Comparison of ENCODE assay signal across 1 cellular context in the genomic region with DNA sequence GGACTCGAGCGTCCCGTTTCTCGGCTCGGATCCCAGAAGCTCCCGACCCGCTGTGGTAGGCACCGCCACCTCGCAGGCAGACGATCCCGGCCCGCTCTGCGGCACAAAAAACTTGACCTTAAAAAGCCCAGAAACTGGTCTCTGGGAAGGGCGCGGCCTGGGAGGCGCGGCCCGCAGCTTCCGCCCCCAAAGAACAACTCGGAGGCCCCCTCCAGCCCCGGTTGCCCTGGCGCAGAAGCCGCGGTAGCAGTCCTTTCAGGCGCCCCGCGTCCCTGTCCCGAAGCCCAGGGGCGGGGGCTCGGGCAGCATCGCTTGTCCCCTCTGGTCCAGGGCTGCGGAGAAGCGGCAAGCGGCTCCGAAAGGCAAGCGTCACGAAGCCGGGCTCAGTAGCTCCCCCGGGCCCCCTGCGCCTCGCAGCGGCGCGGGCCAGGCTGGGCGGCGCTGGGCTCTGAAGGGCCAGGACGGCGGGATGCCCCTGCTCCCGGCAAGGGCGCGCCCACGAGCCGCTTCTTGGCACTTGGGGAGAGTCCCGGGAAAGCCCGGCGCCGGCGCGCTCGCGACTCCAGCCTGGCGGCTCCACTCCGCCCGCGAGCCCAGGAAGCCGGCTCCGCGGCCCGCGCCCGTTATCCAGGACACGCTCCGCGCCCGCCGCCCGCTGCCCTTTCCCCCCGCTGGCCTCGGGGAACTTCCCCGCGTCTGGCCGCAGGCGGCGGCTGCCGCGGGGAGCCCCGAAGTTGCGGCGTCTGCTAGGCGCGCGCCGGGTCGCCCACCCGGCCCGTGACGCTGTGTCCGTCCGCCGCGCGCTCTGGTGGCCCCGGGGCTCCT.
TF ChIP-seq lines count a peak whose summit lies in the region.

A gene with protein sequence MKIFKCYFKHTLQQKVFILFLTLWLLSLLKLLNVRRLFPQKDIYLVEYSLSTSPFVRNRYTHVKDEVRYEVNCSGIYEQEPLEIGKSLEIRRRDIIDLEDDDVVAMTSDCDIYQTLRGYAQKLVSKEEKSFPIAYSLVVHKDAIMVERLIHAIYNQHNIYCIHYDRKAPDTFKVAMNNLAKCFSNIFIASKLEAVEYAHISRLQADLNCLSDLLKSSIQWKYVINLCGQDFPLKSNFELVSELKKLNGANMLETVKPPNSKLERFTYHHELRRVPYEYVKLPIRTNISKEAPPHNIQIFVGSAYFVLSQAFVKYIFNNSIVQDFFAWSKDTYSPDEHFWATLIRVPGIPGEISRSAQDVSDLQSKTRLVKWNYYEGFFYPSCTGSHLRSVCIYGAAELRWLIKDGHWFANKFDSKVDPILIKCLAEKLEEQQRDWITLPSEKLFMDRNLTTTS (minus strand): TSS at position 98 of the 825 bp plus-strand sequence. CDS start 22,521 bp downstream, outside the sequence.

TF ChIP-seq in HEK293, 187 proteins besides CTCF, POLR2A, EP300 and RAD21 (continued from another document and continues in another):
- TF ChIP-seq ZNF324 (tag by site-specific recombination; IDR thresholded peaks at IDR 0.05) (no peak), KLF16 (tag by site-specific recombination; IDR thresholded peaks at IDR 0.05) (no peak), ZNF146 (tag by site-specific recombination; IDR thresholded peaks at IDR 0.05) (no peak), ZNF530 (tag by site-specific recombination; IDR thresholded peaks at IDR 0.05; ENCODE audit: low read depth) (no peak), ZNF837 (tag by site-specific recombination; IDR thresholded peaks at IDR 0.05) (no peak), ZFP3 (tag by site-specific recombination; IDR thresholded peaks at IDR 0.05; ENCODE audit: low read depth) (no peak), ZNF707 (tag by site-specific recombination; IDR thresholded peaks at IDR 0.05) (no peak), ZSCAN23 (tag by site-specific recombination; IDR thresholded peaks at IDR 0.05) (no peak), KLF9 (tag by site-specific recombination; IDR thresholded peaks at IDR 0.05; ENCODE audit: low read depth) (0 out of 2 replicates have a peak, but pooled peaks have one; percentile 29), YY2 (tag by site-specific recombination; IDR thresholded peaks at IDR 0.05) (no peak), ZNF391 (tag by site-specific recombination; IDR thresholded peaks at IDR 0.05; ENCODE audit: borderline replicate concordance, low read depth) (no peak), TRIM28 (IDR thresholded peaks at IDR 0.05; ENCODE audit: borderline replicate concordance, low read length) (no peak), ZBTB1 (tag by site-specific recombination; IDR thresholded peaks at IDR 0.05) (no peak), YY1 (tag by site-specific recombination; IDR thresholded peaks at IDR 0.05) (no peak), ZNF394 (tag by site-specific recombination; IDR thresholded peaks at IDR 0.05; ENCODE audit: borderline replicate concordance) (peak; percentile 37; the same call in 1 of the 2 replicates), ZEB2 (tag by site-specific recombination; IDR thresholded peaks at IDR 0.05) (no peak), ZNF596 (tag by site-specific recombination; IDR thresholded peaks at IDR 0.05) (peak; percentile 15; the same call in 1 of the 2 replicates), SP3 (tag by site-specific recombination; IDR thresholded peaks at IDR 0.05) (0 out of 2 replicates have a peak, but pooled peaks have one; percentile 32), ZNF335 (tag by site-specific recombination; conservative IDR thresholded peaks at IDR 0.05) (peak; percentile 82), ZNF211 (tag by site-specific recombination; IDR thresholded peaks at IDR 0.05; ENCODE audit: low read depth) (no peak), ZNF792 (tag by site-specific recombination; IDR thresholded peaks at IDR 0.05) (no peak), ZNF350 (tag by site-specific recombination; IDR thresholded peaks at IDR 0.05) (no peak), KLF1 (tag by site-specific recombination; IDR thresholded peaks at IDR 0.05) (peak; percentile 14; the same call in 1 of the 2 replicates), ZNF223 (tag by site-specific recombination; IDR thresholded peaks at IDR 0.05) (no peak), ZNF610 (tag by site-specific recombination; IDR thresholded peaks at IDR 0.05; ENCODE audit: borderline replicate concordance) (no peak), ZNF621 (tag by site-specific recombination; IDR thresholded peaks at IDR 0.05) (no peak), GLIS1 (tag by site-specific recombination; IDR thresholded peaks at IDR 0.05) (no peak), ZNF791 (tag by site-specific recombination; IDR thresholded peaks at IDR 0.05) (no peak), ZNF629 (tag by site-specific recombination; IDR thresholded peaks at IDR 0.05) (no peak), ZNF292 (tag by site-specific recombination; IDR thresholded peaks at IDR 0.05; ENCODE audit: borderline replicate concordance, low read depth) (no peak), ZNF133 (tag by site-specific recombination; IDR thresholded peaks at IDR 0.05) (no peak), ZNF248 (tag by site-specific recombination; IDR thresholded peaks at IDR 0.05) (no peak), ZXDB (tag by site-specific recombination; IDR thresholded peaks at IDR 0.05) (peak; percentile 86), ZNF701 (tag by site-specific recombination; IDR thresholded peaks at IDR 0.05) (no peak), ZNF239 (tag by site-specific recombination; IDR thresholded peaks at IDR 0.05) (no peak)
- TF ChIP-seq, protein P1, sequence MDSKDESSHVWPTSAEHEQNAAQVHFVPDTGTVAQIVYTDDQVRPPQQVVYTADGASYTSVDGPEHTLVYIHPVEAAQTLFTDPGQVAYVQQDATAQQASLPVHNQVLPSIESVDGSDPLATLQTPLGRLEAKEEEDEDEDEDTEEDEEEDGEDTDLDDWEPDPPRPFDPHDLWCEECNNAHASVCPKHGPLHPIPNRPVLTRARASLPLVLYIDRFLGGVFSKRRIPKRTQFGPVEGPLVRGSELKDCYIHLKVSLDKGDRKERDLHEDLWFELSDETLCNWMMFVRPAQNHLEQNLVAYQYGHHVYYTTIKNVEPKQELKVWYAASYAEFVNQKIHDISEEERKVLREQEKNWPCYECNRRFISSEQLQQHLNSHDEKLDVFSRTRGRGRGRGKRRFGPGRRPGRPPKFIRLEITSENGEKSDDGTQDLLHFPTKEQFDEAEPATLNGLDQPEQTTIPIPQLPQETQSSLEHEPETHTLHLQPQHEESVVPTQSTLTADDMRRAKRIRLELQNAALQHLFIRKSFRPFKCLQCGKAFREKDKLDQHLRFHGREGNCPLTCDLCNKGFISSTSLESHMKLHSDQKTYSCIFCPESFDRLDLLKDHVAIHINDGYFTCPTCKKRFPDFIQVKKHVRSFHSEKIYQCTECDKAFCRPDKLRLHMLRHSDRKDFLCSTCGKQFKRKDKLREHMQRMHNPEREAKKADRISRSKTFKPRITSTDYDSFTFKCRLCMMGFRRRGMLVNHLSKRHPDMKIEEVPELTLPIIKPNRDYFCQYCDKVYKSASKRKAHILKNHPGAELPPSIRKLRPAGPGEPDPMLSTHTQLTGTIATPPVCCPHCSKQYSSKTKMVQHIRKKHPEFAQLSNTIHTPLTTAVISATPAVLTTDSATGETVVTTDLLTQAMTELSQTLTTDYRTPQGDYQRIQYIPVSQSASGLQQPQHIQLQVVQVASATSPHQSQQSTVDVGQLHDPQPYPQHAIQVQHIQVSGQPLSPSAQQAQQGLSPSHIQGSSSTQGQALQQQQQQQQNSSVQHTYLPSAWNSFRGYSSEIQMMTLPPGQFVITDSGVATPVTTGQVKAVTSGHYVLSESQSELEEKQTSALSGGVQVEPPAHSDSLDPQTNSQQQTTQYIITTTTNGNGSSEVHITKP (tag by site-specific recombination; IDR thresholded peaks at IDR 0.05), result no peak
- TF ChIP-seq, protein P2, sequence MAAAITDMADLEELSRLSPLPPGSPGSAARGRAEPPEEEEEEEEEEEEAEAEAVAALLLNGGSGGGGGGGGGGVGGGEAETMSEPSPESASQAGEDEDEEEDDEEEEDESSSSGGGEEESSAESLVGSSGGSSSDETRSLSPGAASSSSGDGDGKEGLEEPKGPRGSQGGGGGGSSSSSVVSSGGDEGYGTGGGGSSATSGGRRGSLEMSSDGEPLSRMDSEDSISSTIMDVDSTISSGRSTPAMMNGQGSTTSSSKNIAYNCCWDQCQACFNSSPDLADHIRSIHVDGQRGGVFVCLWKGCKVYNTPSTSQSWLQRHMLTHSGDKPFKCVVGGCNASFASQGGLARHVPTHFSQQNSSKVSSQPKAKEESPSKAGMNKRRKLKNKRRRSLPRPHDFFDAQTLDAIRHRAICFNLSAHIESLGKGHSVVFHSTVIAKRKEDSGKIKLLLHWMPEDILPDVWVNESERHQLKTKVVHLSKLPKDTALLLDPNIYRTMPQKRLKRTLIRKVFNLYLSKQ (tag by site-specific recombination; IDR thresholded peaks at IDR 0.05; ENCODE audit: borderline replicate concordance), result no peak
- TF ChIP-seq, protein P3, sequence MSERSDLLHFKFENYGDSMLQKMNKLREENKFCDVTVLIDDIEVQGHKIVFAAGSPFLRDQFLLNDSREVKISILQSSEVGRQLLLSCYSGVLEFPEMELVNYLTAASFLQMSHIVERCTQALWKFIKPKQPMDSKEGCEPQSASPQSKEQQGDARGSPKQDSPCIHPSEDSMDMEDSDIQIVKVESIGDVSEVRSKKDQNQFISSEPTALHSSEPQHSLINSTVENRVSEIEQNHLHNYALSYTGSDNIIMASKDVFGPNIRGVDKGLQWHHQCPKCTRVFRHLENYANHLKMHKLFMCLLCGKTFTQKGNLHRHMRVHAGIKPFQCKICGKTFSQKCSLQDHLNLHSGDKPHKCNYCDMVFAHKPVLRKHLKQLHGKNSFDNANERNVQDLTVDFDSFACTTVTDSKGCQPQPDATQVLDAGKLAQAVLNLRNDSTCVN (tag by site-specific recombination; optimal IDR thresholded peaks at IDR 0.05), result peak; percentile 64
- TF ChIP-seq, protein P4, sequence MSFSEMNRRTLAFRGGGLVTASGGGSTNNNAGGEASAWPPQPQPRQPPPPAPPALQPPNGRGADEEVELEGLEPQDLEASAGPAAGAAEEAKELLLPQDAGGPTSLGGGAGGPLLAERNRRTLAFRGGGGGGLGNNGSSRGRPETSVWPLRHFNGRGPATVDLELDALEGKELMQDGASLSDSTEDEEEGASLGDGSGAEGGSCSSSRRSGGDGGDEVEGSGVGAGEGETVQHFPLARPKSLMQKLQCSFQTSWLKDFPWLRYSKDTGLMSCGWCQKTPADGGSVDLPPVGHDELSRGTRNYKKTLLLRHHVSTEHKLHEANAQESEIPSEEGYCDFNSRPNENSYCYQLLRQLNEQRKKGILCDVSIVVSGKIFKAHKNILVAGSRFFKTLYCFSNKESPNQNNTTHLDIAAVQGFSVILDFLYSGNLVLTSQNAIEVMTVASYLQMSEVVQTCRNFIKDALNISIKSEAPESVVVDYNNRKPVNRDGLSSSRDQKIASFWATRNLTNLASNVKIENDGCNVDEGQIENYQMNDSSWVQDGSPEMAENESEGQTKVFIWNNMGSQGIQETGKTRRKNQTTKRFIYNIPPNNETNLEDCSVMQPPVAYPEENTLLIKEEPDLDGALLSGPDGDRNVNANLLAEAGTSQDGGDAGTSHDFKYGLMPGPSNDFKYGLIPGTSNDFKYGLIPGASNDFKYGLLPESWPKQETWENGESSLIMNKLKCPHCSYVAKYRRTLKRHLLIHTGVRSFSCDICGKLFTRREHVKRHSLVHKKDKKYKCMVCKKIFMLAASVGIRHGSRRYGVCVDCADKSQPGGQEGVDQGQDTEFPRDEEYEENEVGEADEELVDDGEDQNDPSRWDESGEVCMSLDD (tag by site-specific recombination; IDR thresholded peaks at IDR 0.05), result 0 out of 2 replicates have a peak, but pooled peaks have one; percentile 23
- TF ChIP-seq, protein P5, sequence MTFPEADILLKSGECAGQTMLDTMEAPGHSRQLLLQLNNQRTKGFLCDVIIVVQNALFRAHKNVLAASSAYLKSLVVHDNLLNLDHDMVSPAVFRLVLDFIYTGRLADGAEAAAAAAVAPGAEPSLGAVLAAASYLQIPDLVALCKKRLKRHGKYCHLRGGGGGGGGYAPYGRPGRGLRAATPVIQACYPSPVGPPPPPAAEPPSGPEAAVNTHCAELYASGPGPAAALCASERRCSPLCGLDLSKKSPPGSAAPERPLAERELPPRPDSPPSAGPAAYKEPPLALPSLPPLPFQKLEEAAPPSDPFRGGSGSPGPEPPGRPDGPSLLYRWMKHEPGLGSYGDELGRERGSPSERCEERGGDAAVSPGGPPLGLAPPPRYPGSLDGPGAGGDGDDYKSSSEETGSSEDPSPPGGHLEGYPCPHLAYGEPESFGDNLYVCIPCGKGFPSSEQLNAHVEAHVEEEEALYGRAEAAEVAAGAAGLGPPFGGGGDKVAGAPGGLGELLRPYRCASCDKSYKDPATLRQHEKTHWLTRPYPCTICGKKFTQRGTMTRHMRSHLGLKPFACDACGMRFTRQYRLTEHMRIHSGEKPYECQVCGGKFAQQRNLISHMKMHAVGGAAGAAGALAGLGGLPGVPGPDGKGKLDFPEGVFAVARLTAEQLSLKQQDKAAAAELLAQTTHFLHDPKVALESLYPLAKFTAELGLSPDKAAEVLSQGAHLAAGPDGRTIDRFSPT (tag by site-specific recombination; IDR thresholded peaks at IDR 0.05), result 0 out of 2 replicates have a peak, but pooled peaks have one; percentile 21
- TF ChIP-seq, protein P6, sequence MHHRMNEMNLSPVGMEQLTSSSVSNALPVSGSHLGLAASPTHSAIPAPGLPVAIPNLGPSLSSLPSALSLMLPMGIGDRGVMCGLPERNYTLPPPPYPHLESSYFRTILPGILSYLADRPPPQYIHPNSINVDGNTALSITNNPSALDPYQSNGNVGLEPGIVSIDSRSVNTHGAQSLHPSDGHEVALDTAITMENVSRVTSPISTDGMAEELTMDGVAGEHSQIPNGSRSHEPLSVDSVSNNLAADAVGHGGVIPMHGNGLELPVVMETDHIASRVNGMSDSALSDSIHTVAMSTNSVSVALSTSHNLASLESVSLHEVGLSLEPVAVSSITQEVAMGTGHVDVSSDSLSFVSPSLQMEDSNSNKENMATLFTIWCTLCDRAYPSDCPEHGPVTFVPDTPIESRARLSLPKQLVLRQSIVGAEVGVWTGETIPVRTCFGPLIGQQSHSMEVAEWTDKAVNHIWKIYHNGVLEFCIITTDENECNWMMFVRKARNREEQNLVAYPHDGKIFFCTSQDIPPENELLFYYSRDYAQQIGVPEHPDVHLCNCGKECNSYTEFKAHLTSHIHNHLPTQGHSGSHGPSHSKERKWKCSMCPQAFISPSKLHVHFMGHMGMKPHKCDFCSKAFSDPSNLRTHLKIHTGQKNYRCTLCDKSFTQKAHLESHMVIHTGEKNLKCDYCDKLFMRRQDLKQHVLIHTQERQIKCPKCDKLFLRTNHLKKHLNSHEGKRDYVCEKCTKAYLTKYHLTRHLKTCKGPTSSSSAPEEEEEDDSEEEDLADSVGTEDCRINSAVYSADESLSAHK (tag by site-specific recombination; IDR thresholded peaks at IDR 0.05), result no peak
- TF ChIP-seq, protein P7, sequence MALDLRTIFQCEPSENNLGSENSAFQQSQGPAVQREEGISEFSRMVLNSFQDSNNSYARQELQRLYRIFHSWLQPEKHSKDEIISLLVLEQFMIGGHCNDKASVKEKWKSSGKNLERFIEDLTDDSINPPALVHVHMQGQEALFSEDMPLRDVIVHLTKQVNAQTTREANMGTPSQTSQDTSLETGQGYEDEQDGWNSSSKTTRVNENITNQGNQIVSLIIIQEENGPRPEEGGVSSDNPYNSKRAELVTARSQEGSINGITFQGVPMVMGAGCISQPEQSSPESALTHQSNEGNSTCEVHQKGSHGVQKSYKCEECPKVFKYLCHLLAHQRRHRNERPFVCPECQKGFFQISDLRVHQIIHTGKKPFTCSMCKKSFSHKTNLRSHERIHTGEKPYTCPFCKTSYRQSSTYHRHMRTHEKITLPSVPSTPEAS (tag by site-specific recombination; IDR thresholded peaks at IDR 0.05), result no peak
